In genomic region chr3:62318752-62319569, GRCh38 we compare ENCODE assay signal across 8 cellular contexts. TPM values are rescaled to one million over a fixed set of nuclear protein-coding genes. Genes with fewer than 3 reads are reported as not detected.
DNase-seq lines count a peak whose midpoint lies in the region; ATAC-seq and TF ChIP-seq lines count a peak whose summit lies in the region.

No MANE protein-coding gene starts in this region.

- peak; percentile 44 to 67 (median 60) for DNase-seq in CD4-positive, alpha-beta memory T cell
- peak in 55 of 76 experiments; percentile 1 to 71 (median 43) for DNase-seq in HUDEP-2 (lab: John Stamatoyannopoulos, UW; ENCODE audit: unreplicated experiment in 76 of 76)
- DNase-seq in SK-N-SH, result peak; percentile 90
- peak; percentile 76 for DNase-seq in amniotic epithelial cell (ENCODE audit: low read depth)
- peak; percentile 82 to 89 (median 86) for DNase-seq in heart left ventricle
- DNase-seq in trophoblast cell, result peak; percentile 89 to 91
- DNase-seq in tibial artery, result peak; percentile 82 to 85

- H3K4me3 ChIP-seq in CD4-positive, alpha-beta memory T cell (ENCODE audit: low read length in 2 of 2), result peak overlapping the region; percentile 42 to 50
- H3K4me3 ChIP-seq in SK-N-SH (ENCODE audit: low read depth in 2 of 2, low read length in 1 of 2) (peak overlapping the region; percentile 85 to 87), heart left ventricle (peak overlapping the region; percentile 14 to 68 (median 60)), trophoblast cell (ENCODE audit: low read depth, low read length) (peak overlapping the region; percentile 76), tibial artery (peak overlapping the region; percentile 56 to 64)

- H3K9me3 ChIP-seq in CD4-positive, alpha-beta memory T cell (ENCODE audit: control insufficient read depth in 1 of 2, low read length in 2 of 2), result no peaks in the 10 kb centered on the region
- no peaks in the 10 kb centered on the region for H3K9me3 ChIP-seq in SK-N-SH
- H3K9me3 ChIP-seq in heart left ventricle, result peaks cover 0 to 4% (median 0%) of the 10 kb centered on the region in 12 donors
- no peaks in the 10 kb centered on the region for H3K9me3 ChIP-seq in trophoblast cell (ENCODE audit: insufficient read depth, low read depth, low read length)
- H3K9me3 ChIP-seq in tibial artery, result no peaks in the 10 kb centered on the region

- no peak for TF ChIP-seq EP300 in SK-N-SH (IDR thresholded peaks at IDR 0.05; ENCODE audit: borderline replicate concordance in 1 of 2, low read depth in 1 of 2, low read length in 1 of 2)

- H3K14ac ChIP-seq in trophoblast cell (ENCODE audit: low read length), result no peak overlapping the region

- H3K4ac ChIP-seq in trophoblast cell (ENCODE audit: low read depth, low read length), result no peak overlapping the region

- TF ChIP-seq POLR2A in heart left ventricle (IDR thresholded peaks at IDR 0.05), result no peak

- TF ChIP-seq RAD21 in SK-N-SH (IDR thresholded peaks at IDR 0.05; ENCODE audit: low read length), result no peak

- no peaks in the 10 kb centered on the region for H3K36me3 ChIP-seq in CD4-positive, alpha-beta memory T cell (ENCODE audit: insufficient read depth, low read length)
- H3K36me3 ChIP-seq in SK-N-SH (replicated peaks in 1 of 2; ENCODE audit: control insufficient read depth in 1 of 2, insufficient read depth in 2 of 2, low read length in 1 of 2) (peaks cover 30 to 36% of the 10 kb centered on the region in 2 experiments), heart left ventricle (peaks cover 0 to 25% (median 7%) of the 10 kb centered on the region in 9 donors), trophoblast cell (ENCODE audit: control insufficient read depth in 1 of 2, insufficient read depth in 2 of 2, low read length in 2 of 2) (no peaks in the 10 kb centered on the region), tibial artery (peaks cover 0 to 5% (median 0%) of the 10 kb centered on the region in 3 donors)

- peaks cover 0 to 22% (median 4%) of the 10 kb centered on the region in 8 donors for H3K9me3 Mint-ChIP-seq in CD4-positive, alpha-beta memory T cell

- WGBS in SK-N-SH (ENCODE audit: low lambda C conversion rate), result 8% methylated on average over 43 of the region's 60 CpGs
- WGBS in heart left ventricle, 4 donors, result 1 to 3% (median 1%) methylated on average over 57 to 60 of the region's 60 CpGs
- WGBS in trophoblast cell (ENCODE audit: extremely low coverage, insufficient coverage, insufficient read length), result no CpG with 5 or more reads among the region's 60 CpGs

- H3F3A ChIP-seq in SK-N-SH (replicated peaks; ENCODE audit: insufficient read depth), result no peaks in the 10 kb centered on the region

- no peak overlapping the region for H2BK120ac ChIP-seq in trophoblast cell (ENCODE audit: insufficient read depth, low read length, poor library complexity)

- H2AK5ac ChIP-seq in trophoblast cell (ENCODE audit: low read length), result no peak overlapping the region

- TF ChIP-seq CTCF in SK-N-SH (IDR thresholded peaks at IDR 0.05), result no peak
- TF ChIP-seq CTCF in heart left ventricle (IDR thresholded peaks at IDR 0.05), result no peak
- peak in 1 of 2 experiments; percentile 11 for TF ChIP-seq CTCF in tibial artery (IDR thresholded peaks at IDR 0.05)

- H3K27ac Mint-ChIP-seq in CD4-positive, alpha-beta memory T cell, result peak overlapping the region; percentile 74 to 97 (median 91)

- ATAC-seq in GM21381 (IDR thresholded peaks at IDR 0.05; ENCODE audit: unreplicated experiment) (peak; percentile 97), heart left ventricle (peak; percentile 99)

- H3K18ac ChIP-seq in trophoblast cell (ENCODE audit: low read length), result no peak overlapping the region

- no peak overlapping the region for H2BK5ac ChIP-seq in trophoblast cell (ENCODE audit: low read depth, low read length, poor library complexity)

- peak overlapping the region; percentile 65; the same call in 1 of the 2 replicates for H3K9ac ChIP-seq in SK-N-SH
- no peak overlapping the region for H3K9ac ChIP-seq in trophoblast cell (ENCODE audit: low read length)

- no peak overlapping the region for H3K23ac ChIP-seq in trophoblast cell (ENCODE audit: low read length)

- H3K4me2 ChIP-seq in SK-N-SH (peak overlapping the region; percentile 74), trophoblast cell (ENCODE audit: low read length) (peak overlapping the region; percentile 87)

- H3K27me3 Mint-ChIP-seq in CD4-positive, alpha-beta memory T cell, result peaks cover 0 to 11% of the 10 kb centered on the region in 2 donors

- H3K79me2 ChIP-seq in SK-N-SH (ENCODE audit: insufficient read depth) (no peaks in the 10 kb centered on the region), trophoblast cell (ENCODE audit: control insufficient read depth, insufficient read depth, low read length, poor library complexity) (no peaks in the 10 kb centered on the region)

- peak overlapping the region; percentile 90 to 96 (median 94) for H3K4me3 Mint-ChIP-seq in CD4-positive, alpha-beta memory T cell

- peak overlapping the region; percentile 87 for H4K12ac ChIP-seq in trophoblast cell (ENCODE audit: low read depth, low read length)

- H3K79me1 ChIP-seq in trophoblast cell (ENCODE audit: low read length), result peaks cover 2% of the 10 kb centered on the region

- no peak overlapping the region for H2BK12ac ChIP-seq in trophoblast cell (ENCODE audit: low read length)

- H3K36me3 Mint-ChIP-seq in CD4-positive, alpha-beta memory T cell, result peaks cover 0 to 7% of the 10 kb centered on the region in 2 donors

- POLR2A ChIA-PET in CD4-positive, alpha-beta memory T cell (lab: Charles Lee; ENCODE audit: partially characterized antibody), result no interaction called here
- POLR2A ChIA-PET in SK-N-SH (lab: Yijun Ruan, JAX), result interaction anchor here (0.6 to 1.3 kb wide), 4 partner anchors 25 to 1031 kb away, joined by 3 to 4 read pairs (median 3); no protein-coding TSS in a partner anchor

- no peaks in the 10 kb centered on the region for H3K27me3 ChIP-seq in CD4-positive, alpha-beta memory T cell (ENCODE audit: insufficient read depth, low read length)
- H3K27me3 ChIP-seq in SK-N-SH (ENCODE audit: insufficient read depth) (no peaks in the 10 kb centered on the region), heart left ventricle (no peaks in the 10 kb centered on the region), trophoblast cell (ENCODE audit: insufficient read depth, low read length) (no peaks in the 10 kb centered on the region), tibial artery (no peaks in the 10 kb centered on the region)

- H3K9me2 ChIP-seq in SK-N-SH, result no peaks in the 10 kb centered on the region; the same call in 1 of the 2 replicates

- H4K20me1 ChIP-seq in SK-N-SH (ENCODE audit: insufficient read depth), result no peaks in the 10 kb centered on the region

- intact Hi-C loops in CD4-positive, alpha-beta memory T cell (cut with micrococcal nuclease), result no loop called here
- intact Hi-C loops in heart left ventricle (cut with DNase I), result loop anchor here in 4 of 10 donors (10.0 kb wide), 2 partner anchors 104 to 114 kb away; no protein-coding TSS in a partner anchor
- intact Hi-C loops in tibial artery (cut with DNase I; ENCODE audit: low total_unique reads), result no loop called here

- H3K4me1 ChIP-seq in CD4-positive, alpha-beta memory T cell (ENCODE audit: insufficient read depth, low read length), result peaks cover 4% of the 10 kb centered on the region
- H3K4me1 ChIP-seq in SK-N-SH (ENCODE audit: control insufficient read depth in 1 of 2, insufficient read depth in 2 of 2, low read depth in 1 of 2, low read length in 1 of 2), result peaks cover 0 to 10% of the 10 kb centered on the region in 2 experiments; a peak in 2 of 4 replicates
- peaks cover 0 to 8% (median 0%) of the 10 kb centered on the region in 12 donors for H3K4me1 ChIP-seq in heart left ventricle
- peaks cover 0 to 4% of the 10 kb centered on the region in 2 experiments for H3K4me1 ChIP-seq in trophoblast cell (ENCODE audit: control insufficient read depth in 1 of 2, insufficient read depth in 2 of 2, low read length in 2 of 2)
- peaks cover 0 to 10% (median 4%) of the 10 kb centered on the region in 4 donors for H3K4me1 ChIP-seq in tibial artery

- peak overlapping the region; percentile 91 for H4K8ac ChIP-seq in trophoblast cell (ENCODE audit: low read depth, low read length)

- CTCF ChIA-PET in CD4-positive, alpha-beta memory T cell (lab: Charles Lee; ENCODE audit: partially characterized antibody), result no interaction called here
- CTCF ChIA-PET in SK-N-SH (lab: Yijun Ruan, JAX), result interaction anchor here (0.6 to 5.7 kb wide), 4 partner anchors 13 to 1484 kb away, joined by 3 to 38 read pairs (median 6); no protein-coding TSS in a partner anchor

- H4K91ac ChIP-seq in trophoblast cell (ENCODE audit: low read depth, low read length), result no peak overlapping the region

- H3K27ac ChIP-seq in CD4-positive, alpha-beta memory T cell (ENCODE audit: low read depth, low read length), result peak overlapping the region; percentile 39
- H3K27ac ChIP-seq in SK-N-SH (ENCODE audit: low read depth in 2 of 2, low read length in 1 of 2) (peak overlapping the region; percentile 62 to 86), heart left ventricle (peak overlapping the region in 11 of 12 donors; percentile 6 to 82 (median 51)), trophoblast cell (ENCODE audit: low read depth, low read length) (no peak overlapping the region), tibial artery (peak overlapping the region; percentile 50 to 59)

- H2AFZ ChIP-seq in SK-N-SH (ENCODE audit: low read depth), result peak overlapping the region; percentile 92
- peak overlapping the region; percentile 91 for H2AFZ ChIP-seq in trophoblast cell (ENCODE audit: insufficient read depth, low read length, poor library complexity)

- peaks cover 4 to 12% (median 10%) of the 10 kb centered on the region in 4 donors for H3K4me1 Mint-ChIP-seq in CD4-positive, alpha-beta memory T cell

TF ChIP-seq in SK-N-SH, 30 proteins besides CTCF, POLR2A, EP300 and RAD21 (continues in another document):
- TF ChIP-seq USF1 (IDR thresholded peaks at IDR 0.05; ENCODE audit: borderline replicate concordance, low read depth), result peak; percentile 59; the same call in 1 of the 2 replicates
- TF ChIP-seq TEAD4 (IDR thresholded peaks at IDR 0.05; ENCODE audit: borderline replicate concordance, insufficient read depth), result no peak

RNA-seq across cellular contexts. Expression of gene FEZF2, which starts 54.4 kb away (rescaled TPM):
- total RNA-seq in CD4-positive, alpha-beta memory T cell, result not detected
- polyA plus RNA-seq in CD4-positive, alpha-beta memory T cell, result not detected
- polyA plus RNA-seq in SK-N-SH (2012; rRNA removed) (not detected in 2 replicates), heart left ventricle (not detected)
- not detected in 2 replicates for polyA plus RNA-seq in SK-N-SH (2012; cell fraction: cytosol; rRNA removed)
- polyA plus RNA-seq in SK-N-SH (2012; cell fraction: nucleus; rRNA removed), result not detected in 2 replicates
- total RNA-seq in heart left ventricle, result not detected
- 0.04 and 0.06 TPM in 2 replicates for polyA plus RNA-seq in trophoblast cell (2013)
